ENCODE assay signal across 1 cellular context in genomic region chr7:7352845-7353244, GRCh38.
TF ChIP-seq lines count a peak whose summit lies in the region.

No MANE protein-coding gene starts in this region.

TF ChIP-seq in H1, 55 proteins besides CTCF, POLR2A, EP300 and RAD21:
- no peak for TF ChIP-seq RNF2 (IDR thresholded peaks at IDR 0.05; ENCODE audit: borderline replicate concordance, low read depth, low read length, missing control alignments, poor library complexity, severe bottlenecking)
- no peak for TF ChIP-seq GABPA (IDR thresholded peaks at IDR 0.05; ENCODE audit: borderline replicate concordance, insufficient read depth, low read length)
- no peak for TF ChIP-seq CHD7 (IDR thresholded peaks at IDR 0.05; ENCODE audit: insufficient replicate concordance, low read length)
- TF ChIP-seq CTBP2 (IDR thresholded peaks at IDR 0.05; ENCODE audit: borderline replicate concordance, insufficient read depth, insufficient read length, low read length), result no peak
- TF ChIP-seq TAF1 (IDR thresholded peaks at IDR 0.05; ENCODE audit: low read depth, low read length), result no peak
- no peak for TF ChIP-seq EZH2 (IDR thresholded peaks at IDR 0.05; ENCODE audit: low read depth, low read length, severe bottlenecking)
- peak; percentile 37; the same call in 1 of the 2 replicates for TF ChIP-seq SP1 (IDR thresholded peaks at IDR 0.05; ENCODE audit: low read depth, low read length)
- TF ChIP-seq BCL11A (IDR thresholded peaks at IDR 0.05; ENCODE audit: low read depth in 2 of 2, low read length in 2 of 2), result no peak
- TF ChIP-seq CBX5 (IDR thresholded peaks at IDR 0.05; ENCODE audit: low read depth, low read length), result no peak
- 0 out of 2 replicates have a peak, but pooled peaks have one; percentile 31 for TF ChIP-seq BACH1 (IDR thresholded peaks at IDR 0.05; ENCODE audit: low read length)
- TF ChIP-seq JUND (IDR thresholded peaks at IDR 0.05; ENCODE audit: low read length), result peak; percentile 55; the same call in 1 of the 2 replicates
- no peak for TF ChIP-seq RBBP5 (IDR thresholded peaks at IDR 0.05; ENCODE audit: borderline replicate concordance, low read depth, low read length)
- TF ChIP-seq HDAC2 (IDR thresholded peaks at IDR 0.05; ENCODE audit: borderline replicate concordance in 1 of 2, low read depth in 2 of 2, low read length in 2 of 2), result 0 out of 4 replicates have a peak, but pooled peaks of 1 of the 2 experiments have one; percentile 3
- no peak for TF ChIP-seq ZNF274 (IDR thresholded peaks at IDR 0.05; ENCODE audit: borderline replicate concordance, extremely low read depth, low read length)
- no peak for TF ChIP-seq NANOG (IDR thresholded peaks at IDR 0.05; ENCODE audit: insufficient read depth, low read depth, low read length, poor library complexity, severe bottlenecking)
- no peak for TF ChIP-seq CREB1 (IDR thresholded peaks at IDR 0.05)
- TF ChIP-seq RFX5 (IDR thresholded peaks at IDR 0.05; ENCODE audit: borderline replicate concordance, low read depth, low read length), result no peak
- TF ChIP-seq POLR2AphosphoS5 (IDR thresholded peaks at IDR 0.05; ENCODE audit: low read depth, low read length), result no peak
- TF ChIP-seq CHD2 (IDR thresholded peaks at IDR 0.05; ENCODE audit: low read length), result no peak
- no peak for TF ChIP-seq BRCA1 (IDR thresholded peaks at IDR 0.05; ENCODE audit: low read depth, low read length)
- no peak for TF ChIP-seq KDM4A (IDR thresholded peaks at IDR 0.05; ENCODE audit: low read depth, low read length, severe bottlenecking)
- TF ChIP-seq TEAD4 (IDR thresholded peaks at IDR 0.05; ENCODE audit: low read depth, low read length), result no peak
